In genomic region chr10:3776796-3777571, GRCh38 we compare ENCODE assay signal across 8 cellular contexts. TPM values are rescaled to one million over a fixed set of nuclear protein-coding genes. Genes with fewer than 3 reads are reported as not detected.
DNase-seq lines count a peak whose midpoint lies in the region; ATAC-seq, FAIRE-seq and TF ChIP-seq lines count a peak whose summit lies in the region.

No MANE protein-coding gene starts in this region.

- H3K27me3 ChIP-seq in RWPE2 (ENCODE audit: insufficient read depth, poor library complexity, severe bottlenecking) (no peaks in the 10 kb centered on the region), K562 (ENCODE audit: control insufficient read depth in 2 of 2, insufficient read depth in 2 of 2, low read length in 2 of 2) (no peaks in the 10 kb centered on the region), layer of hippocampus (ENCODE audit: control insufficient read depth, insufficient read depth, low read length) (no peaks in the 10 kb centered on the region)

- CTCF ChIA-PET in K562 (lab: Yijun Ruan, JAX; ENCODE audit: low intra/inter-chr PET ratio), result no interaction called here

- no peak overlapping the region for H2AFZ ChIP-seq in K562 (ENCODE audit: low read depth, low read length)

- peak overlapping the region; percentile 99 for H3K27ac ChIP-seq in RWPE2 (ENCODE audit: poor library complexity, severe bottlenecking)
- H3K27ac ChIP-seq in K562 (ENCODE audit: extremely low read depth, low read depth, low read length), result no peak overlapping the region
- H3K27ac ChIP-seq in layer of hippocampus (ENCODE audit: low read depth, low read length), result peak overlapping the region; percentile 40

- intact Hi-C loops in K562 (cut with micrococcal nuclease), result no loop called here

- no peak overlapping the region for H3K4me3 ChIP-seq in RWPE2 (ENCODE audit: severe bottlenecking)
- no peak overlapping the region for H3K4me3 ChIP-seq in K562

- in situ Hi-C loops in K562 (cut with MboI), result no loop called here

- H4K20me1 ChIP-seq in K562 (replicated peaks; ENCODE audit: control insufficient read depth, insufficient read depth, low read length), result peaks cover 26% of the 10 kb centered on the region

- H3K79me2 ChIP-seq in K562 (ENCODE audit: control insufficient read depth, insufficient read depth, low read length), result peaks cover 23% of the 10 kb centered on the region

- BruUV-seq in K562 (replicated peaks; lab: Mats Ljungman, UMichigan), result no TSS peak

- TF ChIP-seq POLR2A in K562 (conservative IDR thresholded peaks at IDR 0.05), result no peak

- POLR2A ChIA-PET in K562 (lab: Yijun Ruan, JAX), result interaction anchor here (0.5 to 7.1 kb wide), 4 partner anchors 8 to 149 kb away, joined by 3 to 69 read pairs (median 32); partner anchors contain the start of gene KLF6

- no peak overlapping the region for H3K4me2 ChIP-seq in K562 (ENCODE audit: insufficient read depth, low read length)

- 39% methylated on average over 13 of the region's 13 CpGs for WGBS in K562 (ENCODE audit: insufficient coverage, low coverage, missing lambda C conversion rate)

- H3K36me3 ChIP-seq in RWPE2 (ENCODE audit: low read depth) (peaks cover 64% of the 10 kb centered on the region), K562 (ENCODE audit: control insufficient read depth, insufficient read depth, low read length) (peaks cover 57% of the 10 kb centered on the region)

- TF ChIP-seq CTCF in RWPE2 (IDR thresholded peaks at IDR 0.05; ENCODE audit: poor library complexity, severe bottlenecking) (no peak), K562 (IDR thresholded peaks at IDR 0.05 in 2 of 3, conservative IDR thresholded peaks at IDR 0.05 in 1 of 3; ENCODE audit: insufficient read depth in 2 of 3, low read depth in 1 of 3, low read length in 3 of 3) (no peak)

- TF ChIP-seq EP300 in K562 (IDR thresholded peaks at IDR 0.05; ENCODE audit: low read length), result peak; percentile 10; the same call in 1 of the 2 replicates

- no peak overlapping the region for H3K9ac ChIP-seq in K562 (ENCODE audit: insufficient read depth in 1 of 2, low read depth in 2 of 2, low read length in 2 of 2)

- FAIRE-seq in G401.6 (lab: Jason Lieb, UNC), result peak; percentile 79
- FAIRE-seq in K562 (lab: Jason Lieb, UNC), result peak; percentile 79

- peak; percentile 8 for ATAC-seq in RWPE2 (ENCODE audit: low read depth)
- ATAC-seq in K562, result 0 out of 3 replicates have a peak, but pooled peaks have one; percentile 18
- no peak for ATAC-seq in GM18907 (IDR thresholded peaks at IDR 0.05; ENCODE audit: unreplicated experiment)

- H3K9me3 ChIP-seq in RWPE2 (ENCODE audit: severe bottlenecking), result no peaks in the 10 kb centered on the region
- H3K9me3 ChIP-seq in K562 (replicated peaks; ENCODE audit: control insufficient read depth, insufficient read depth, low read depth, low read length), result no peaks in the 10 kb centered on the region

- peaks cover 13% of the 10 kb centered on the region for H3K9me1 ChIP-seq in K562 (ENCODE audit: control insufficient read depth, insufficient read depth, low read length)

- TF ChIP-seq RAD21 in K562 (CRISPR knock-in tag; conservative IDR thresholded peaks at IDR 0.05 in 1 of 2, IDR thresholded peaks at IDR 0.05 in 1 of 2), result no peak

- DNase-seq in RWPE2 (ENCODE audit: low spot score) (no peak), K562 (ENCODE audit: extremely low read depth in 1 of 4, low spot score in 3 of 4) (peak in 2 of 4 experiments; percentile 25 to 55), superior temporal gyrus (ENCODE audit: extremely low spot score) (peak; percentile 46), cerebellum (ENCODE audit: low spot score) (no peak), NCI-H1092 (lab: John Stamatoyannopoulos, UW) (no peak)

- H3K4me1 ChIP-seq in RWPE2 (ENCODE audit: insufficient read depth, poor library complexity, severe bottlenecking) (peaks cover 59% of the 10 kb centered on the region), K562 (replicated peaks in 1 of 2; ENCODE audit: control insufficient read depth in 2 of 2, insufficient read depth in 2 of 2, low read length in 2 of 2) (peaks cover 13 to 15% of the 10 kb centered on the region in 2 experiments; a peak in 4 of 5 replicates)

TF ChIP-seq in K562, 482 proteins besides CTCF, POLR2A, EP300 and RAD21 (continues in another document):
- TF ChIP-seq HCFC1 (IDR thresholded peaks at IDR 0.05; ENCODE audit: low read depth, low read length) (no peak), ZNF311 (CRISPR knock-in tag; IDR thresholded peaks at IDR 0.05) (no peak), GTF2F1 (IDR thresholded peaks at IDR 0.05; ENCODE audit: low read depth, low read length) (no peak), ZNF347 (CRISPR knock-in tag; IDR thresholded peaks at IDR 0.05; ENCODE audit: low read depth) (no peak), ZNF444 (CRISPR knock-in tag; IDR thresholded peaks at IDR 0.05) (no peak), ZNF184 (CRISPR knock-in tag; IDR thresholded peaks at IDR 0.05) (no peak), PREB (CRISPR knock-in tag; IDR thresholded peaks at IDR 0.05) (no peak), ZNF140 (CRISPR knock-in tag; IDR thresholded peaks at IDR 0.05) (no peak), HMG20A (CRISPR knock-in tag; conservative IDR thresholded peaks at IDR 0.05) (no peak), ZNF695 (CRISPR knock-in tag; IDR thresholded peaks at IDR 0.05) (no peak), NEUROD1 (IDR thresholded peaks at IDR 0.05; ENCODE audit: borderline replicate concordance, low read depth, low read length, partially characterized antibody) (no peak), CEBPG (CRISPR knock-in tag; IDR thresholded peaks at IDR 0.05) (no peak), CEBPG (tag; conservative IDR thresholded peaks at IDR 0.05 in 1 of 2, IDR thresholded peaks at IDR 0.05 in 1 of 2) (no peak), TAF9B (IDR thresholded peaks at IDR 0.05; ENCODE audit: partially characterized antibody) (peak; percentile 53), ZBTB9 (CRISPR knock-in tag; IDR thresholded peaks at IDR 0.05) (no peak), MIER1 (IDR thresholded peaks at IDR 0.05; ENCODE audit: low read depth) (no peak), CHD4 (IDR thresholded peaks at IDR 0.05; ENCODE audit: insufficient read depth, insufficient replicate concordance, low read depth, low read length, poor library complexity, severe bottlenecking) (no peak), POLR2AphosphoS2 (IDR thresholded peaks at IDR 0.05; ENCODE audit: low read length) (peak; percentile 85), EP400 (IDR thresholded peaks at IDR 0.05) (no peak), TEAD4 (IDR thresholded peaks at IDR 0.05; ENCODE audit: low read length) (peak; percentile 18; the same call in 1 of the 2 replicates), TEAD4 (CRISPR knock-in tag; IDR thresholded peaks at IDR 0.05; ENCODE audit: borderline replicate concordance) (no peak)
- TF ChIP-seq, protein P1, sequence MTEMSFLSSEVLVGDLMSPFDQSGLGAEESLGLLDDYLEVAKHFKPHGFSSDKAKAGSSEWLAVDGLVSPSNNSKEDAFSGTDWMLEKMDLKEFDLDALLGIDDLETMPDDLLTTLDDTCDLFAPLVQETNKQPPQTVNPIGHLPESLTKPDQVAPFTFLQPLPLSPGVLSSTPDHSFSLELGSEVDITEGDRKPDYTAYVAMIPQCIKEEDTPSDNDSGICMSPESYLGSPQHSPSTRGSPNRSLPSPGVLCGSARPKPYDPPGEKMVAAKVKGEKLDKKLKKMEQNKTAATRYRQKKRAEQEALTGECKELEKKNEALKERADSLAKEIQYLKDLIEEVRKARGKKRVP (CRISPR knock-in tag; IDR thresholded peaks at IDR 0.05), result no peak

RNA-seq across cellular contexts. Expression of gene KLF6, which starts 8.0 kb away (rescaled TPM):
- total RNA-seq in K562 (2011; cell fraction: chromatin; rRNA removed; ENCODE audit: low replicate concordance), result 54.5 and 86.4 TPM in 2 replicates
- 136 and 139 TPM in 2 replicates for total RNA-seq in K562 (2011; cell fraction: nucleolus; rRNA removed)
- 92.4 and 113 TPM in 2 replicates for total RNA-seq in K562 (2011; cell fraction: nucleoplasm; rRNA removed)
- 6.9 and 10.3 TPM in 2 replicates for total RNA-seq in K562 (2014; rRNA removed)
- total RNA-seq in K562 (2014; rRNA removed; fragmentation: Illumina TruSeq; extraction: Trizol), result 7.4 and 8.0 TPM in 2 replicates
- 4.5 TPM in 2 replicates for total RNA-seq in K562 (2015; rRNA removed; fragmentation: Illumina TruSeq; extraction: Trizol)
- total RNA-seq in K562 (2021), result 23.9 and 25.2 TPM in 2 replicates
- 11.7 and 19.1 TPM in 2 replicates for polyA plus RNA-seq in K562 (2011; rRNA removed)
- polyA plus RNA-seq in K562 (2011; cell fraction: cytosol; rRNA removed), result 6.6 and 12.0 TPM in 2 replicates
- 52.6 and 53.4 TPM in 2 replicates for polyA plus RNA-seq in K562 (2011; cell fraction: nucleus; rRNA removed)
- polyA plus RNA-seq in K562 (2012), result 14.7 and 29.2 TPM in 2 replicates
- 11.1 and 12.6 TPM in 2 replicates for polyA plus RNA-seq in K562 (2014; fragmentation: Illumina TruSeq; extraction: Trizol)
- polyA plus RNA-seq in K562 (2014; fragmentation: Nextera tagmentation; extraction: Ambion mirVana), result 1 to 10 TPM; 3.2 to 3.7 TPM
- 8.6 and 10.2 TPM in 2 replicates for polyA plus RNA-seq in K562 (2014; rRNA removed)
- 33.0 and 43.0 TPM in 2 replicates for polyA minus RNA-seq in K562 (2011; rRNA and poly(A)+ RNA removed)
- 10.3 and 16.2 TPM in 2 replicates for polyA minus RNA-seq in K562 (2011; cell fraction: cytosol; rRNA and poly(A)+ RNA removed)
- polyA minus RNA-seq in K562 (2011; cell fraction: nucleus; rRNA and poly(A)+ RNA removed), result 87.2 and 133 TPM in 2 replicates
- 35.0 TPM for total RNA-seq in cerebellum
